26 cellular contexts compared by ENCODE assay signal in the genomic region with DNA sequence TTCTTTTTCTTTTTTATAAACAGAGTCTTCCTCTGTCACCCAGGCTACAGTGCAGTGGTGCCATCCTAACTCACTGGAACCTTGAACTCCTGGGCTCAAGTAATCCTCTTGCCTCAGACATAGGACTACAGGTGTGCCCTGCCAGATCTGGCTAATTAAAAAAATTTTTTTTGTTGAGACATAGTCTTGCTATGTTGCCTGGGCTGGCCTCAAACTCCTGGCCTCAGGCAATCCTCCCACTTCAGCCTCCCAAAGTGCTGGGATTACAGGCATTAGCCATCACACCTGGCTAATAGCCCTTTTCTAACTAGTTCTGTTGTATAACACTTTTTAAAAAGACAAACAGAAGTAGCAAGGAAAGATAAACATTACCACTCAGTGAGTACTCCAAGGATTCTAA.
"Had no signal": no experiment of that assay in that cellular context is flagged by ENCODE, and none has a peak within 500 bp of the region (broad histone marks: within the 10 kb centered on the region; RNA-seq: fewer than 3 reads in every experiment).

No MANE protein-coding gene starts in this region.

- DNase-seq: stimulated activated CD4-positive, alpha-beta T cell treated with anti-CD3 and anti-CD28 coated beads, Interleukin-2, amount 100 ng/mL, for 48 hours; stimulated activated CD4-positive, alpha-beta T cell treated with anti-CD3 and anti-CD28 coated beads, Interleukin-4, amount 100 ng/mL, for 1 hour; stimulated activated CD4-positive, alpha-beta T cell treated with anti-CD3 and anti-CD28 coated beads, Interleukin-4, amount 100 ng/mL, for 24 hours; stimulated activated CD4-positive, alpha-beta T cell treated with anti-CD3 and anti-CD28 coated beads, Interleukin-4, amount 100 ng/mL, for 4 hours; stimulated activated CD8-positive, alpha-beta memory T cell treated with anti-CD3 and anti-CD28 coated beads, Interleukin-4, amount 100 ng/mL, for 48 hours; stimulated activated naive B cell treated with anti-CD40 and anti-IgM and Interleukin-4, amounts not matched to agents 10 μg/mL and 1 μg/mL and 100 μg/mL, for 72 hours; stimulated activated naive CD4-positive, alpha-beta T cell; stimulated activated naive CD4-positive, alpha-beta T cell treated with Interleukin-2 at 50 U/mL for 16 hours; stimulated activated naive CD8-positive, alpha-beta T cell treated with anti-CD3 and anti-CD28 coated beads, Interleukin-15, amount 100 ng/mL, for 72 hours; stimulated activated naive CD8-positive, alpha-beta T cell treated with anti-CD3 and anti-CD28 coated beads, Interleukin-15, Interleukin-2, amounts not matched to agents 100 U/mL and 50 U/mL, for 24 hours; stomach; substantia nigra; testis; thyroid gland; tibial artery; transverse colon; upper lobe of left lung; upper lobe of right lung; uterus had no signal

- H3K4me1 ChIP-seq: stomach, suprapubic skin, testis, thyroid gland, tibial artery, tibial nerve, upper lobe of left lung, upper lobe of right lung, uterus, vagina had no signal

- H3K36me3 ChIP-seq: uterus had no signal

- H3K27me3 ChIP-seq: stomach, suprapubic skin, testis, thyroid gland, tibial artery, tibial nerve, transverse colon, upper lobe of left lung, upper lobe of right lung, uterus, vagina had no signal

- FAIRE-seq: urothelium cell line had no signal

- H3K4me3 ChIP-seq: stomach, suprapubic skin, testis, thoracic aorta, thyroid gland, tibial artery, tibial nerve, transverse colon, upper lobe of left lung, upper lobe of right lung, uterus, vagina had no signal

- H3K27ac ChIP-seq: stomach, suprapubic skin, testis, thoracic aorta, thyroid gland, tibial artery, tibial nerve, transverse colon, upper lobe of left lung, upper lobe of right lung, uterus, vagina had no signal

- H3K9me3 ChIP-seq: stomach, suprapubic skin, testis, thoracic aorta, thyroid gland, tibial artery, tibial nerve, transverse colon, upper lobe of left lung, upper lobe of right lung, uterus, vagina had no signal

- ATAC-seq: stimulated activated effector memory CD8-positive, alpha-beta T cell treated with anti-CD3 and anti-CD28 coated beads, Interleukin-12 subunit alpha, Interleukin-12 subunit beta, amount 100 ng/mL, for 72 hours; stimulated activated memory B cell treated with anti-CD40 and anti-IgM and Interleukin-4, amounts not matched to agents 10 μg/mL and 1 μg/mL and 100 μg/mL, for 72 hours; stimulated activated naive B cell treated with anti-CD40 and anti-IgM and Interleukin-4, amounts not matched to agents 10 μg/mL and 1 μg/mL and 100 μg/mL, for 72 hours; stimulated activated naive CD8-positive, alpha-beta T cell treated with anti-CD3 and anti-CD28 coated beads, Interleukin-15, amount 100 ng/mL, for 72 hours; stimulated activated naive CD8-positive, alpha-beta T cell treated with anti-CD3 and anti-CD28 coated beads, Interleukin-15, Interleukin-2, amounts not matched to agents 100 U/mL and 50 U/mL, for 24 hours; upper lobe of right lung had no signal
